In genomic region chr3:117874028-117874765, GRCh38 we compare ENCODE assay signal across 17 cellular contexts.
DNase-seq lines count a peak whose midpoint lies in the region; ATAC-seq and TF ChIP-seq lines count a peak whose summit lies in the region.
"Had no signal": no experiment of that assay in that cellular context is flagged by ENCODE, and none has a peak within 500 bp of the region (broad histone marks: within the 10 kb centered on the region; RNA-seq: fewer than 3 reads in every experiment).

No MANE protein-coding gene starts in this region.

- CTCF ChIA-PET in activated CD4-positive, alpha-beta memory T cell treated with anti-CD3 and anti-CD28 coated beads, Interleukin-2, amount 10 ng/mL, durations not matched to agents 7 days and 5 days (lab: Charles Lee) = no interaction called here

- ATAC-seq in GM23338 = peak; percentile 42; the same call in 2 of the 3 replicates
- ATAC-seq in HG03097 (IDR thresholded peaks at IDR 0.05; ENCODE audit: low FRiP score, unreplicated experiment) = no peak
- ATAC-seq: lower lobe of right lung, natural killer cell, T-cell had no signal

- H4K20me1 ChIP-seq in GM23338 (replicated peaks; ENCODE audit: insufficient read depth) = no peaks in the 10 kb centered on the region
- H4K20me1 ChIP-seq: BLaER1 had no signal

- no peaks in the 10 kb centered on the region for H3F3A ChIP-seq in GM23338 (replicated peaks; ENCODE audit: low read depth)

- H3K27ac Mint-ChIP-seq in GM23338 (no peak overlapping the region), brain (peak overlapping the region in 4 of 5 experiments; percentile 57 to 87 (median 80)), osteocyte (ENCODE audit: unreplicated experiment) (peak overlapping the region; percentile 8)
- no peak overlapping the region for H3K27ac Mint-ChIP-seq in activated CD4-positive, alpha-beta memory T cell treated with anti-CD3 and anti-CD28 coated beads, Interleukin-2, amount 10 ng/mL, durations not matched to agents 7 days and 5 days
- H3K27ac Mint-ChIP-seq in activated CD4-positive, alpha-beta T cell treated with anti-CD3 and anti-CD28 coated beads, Interleukin-2, amount 10 ng/mL, durations not matched to agents 24 days and 14 days = no peak overlapping the region
- H3K27ac Mint-ChIP-seq: immature natural killer cell, natural killer cell, T-cell had no signal

- H3K27me3 Mint-ChIP-seq in GM23338 (ENCODE audit: insufficient read depth, low read depth, poor library complexity) (no peaks in the 10 kb centered on the region), brain (no peaks in the 10 kb centered on the region), osteocyte (ENCODE audit: unreplicated experiment) (no peaks in the 10 kb centered on the region)
- H3K27me3 Mint-ChIP-seq in activated CD4-positive, alpha-beta memory T cell treated with anti-CD3 and anti-CD28 coated beads, Interleukin-2, amount 10 ng/mL, durations not matched to agents 7 days and 5 days = no peaks in the 10 kb centered on the region
- H3K27me3 Mint-ChIP-seq in activated CD4-positive, alpha-beta T cell treated with anti-CD3 and anti-CD28 coated beads, Interleukin-2, amount 10 ng/mL, durations not matched to agents 24 days and 14 days = no peaks in the 10 kb centered on the region
- H3K27me3 Mint-ChIP-seq: T-cell had no signal

- H3K36me3 Mint-ChIP-seq in GM23338 (ENCODE audit: low read depth) (no peaks in the 10 kb centered on the region), brain (no peaks in the 10 kb centered on the region), osteocyte (ENCODE audit: unreplicated experiment) (no peaks in the 10 kb centered on the region)
- no peaks in the 10 kb centered on the region for H3K36me3 Mint-ChIP-seq in activated CD4-positive, alpha-beta memory T cell treated with anti-CD3 and anti-CD28 coated beads, Interleukin-2, amount 10 ng/mL, durations not matched to agents 7 days and 5 days (ENCODE audit: low read depth)
- no peaks in the 10 kb centered on the region for H3K36me3 Mint-ChIP-seq in activated CD4-positive, alpha-beta T cell treated with anti-CD3 and anti-CD28 coated beads, Interleukin-2, amount 10 ng/mL, durations not matched to agents 24 days and 14 days (ENCODE audit: low read depth)
- H3K36me3 Mint-ChIP-seq: natural killer cell, T-cell had no signal

- no peaks in the 10 kb centered on the region for H3K4me1 ChIP-seq in GM23338 (ENCODE audit: insufficient read depth)
- H3K4me1 ChIP-seq: BLaER1, lower lobe of right lung had no signal

- POLR2A ChIA-PET in activated CD4-positive, alpha-beta memory T cell treated with anti-CD3 and anti-CD28 coated beads, Interleukin-2, amount 10 ng/mL, durations not matched to agents 7 days and 5 days (lab: Charles Lee) = no interaction called here

- intact Hi-C loops in activated CD4-positive, alpha-beta T cell treated with anti-CD3 and anti-CD28 coated beads, Interleukin-2, amount 10 ng/mL, durations not matched to agents 24 days and 14 days (cut with micrococcal nuclease) = no loop called here

- H3K4me1 Mint-ChIP-seq in GM23338 (peaks cover 8% of the 10 kb centered on the region), brain (peaks cover 35% of the 10 kb centered on the region), osteocyte (ENCODE audit: unreplicated experiment) (peaks cover 31% of the 10 kb centered on the region)
- no peaks in the 10 kb centered on the region for H3K4me1 Mint-ChIP-seq in activated CD4-positive, alpha-beta memory T cell treated with anti-CD3 and anti-CD28 coated beads, Interleukin-2, amount 10 ng/mL, durations not matched to agents 7 days and 5 days
- H3K4me1 Mint-ChIP-seq in activated CD4-positive, alpha-beta T cell treated with anti-CD3 and anti-CD28 coated beads, Interleukin-2, amount 10 ng/mL, durations not matched to agents 24 days and 14 days = no peaks in the 10 kb centered on the region
- H3K4me1 Mint-ChIP-seq: immature natural killer cell, natural killer cell, T-cell had no signal

- H3K79me2 ChIP-seq in GM23338 (replicated peaks; ENCODE audit: insufficient read depth) = no peaks in the 10 kb centered on the region

- H3K9me3 Mint-ChIP-seq in GM23338 = no peaks in the 10 kb centered on the region
- H3K9me3 Mint-ChIP-seq in brain = peaks cover 0 to 4% (median 0%) of the 10 kb centered on the region in 5 experiments
- H3K9me3 Mint-ChIP-seq in osteocyte (ENCODE audit: unreplicated experiment) = no peaks in the 10 kb centered on the region
- H3K9me3 Mint-ChIP-seq in activated CD4-positive, alpha-beta memory T cell treated with anti-CD3 and anti-CD28 coated beads, Interleukin-2, amount 10 ng/mL, durations not matched to agents 7 days and 5 days = no peaks in the 10 kb centered on the region
- no peaks in the 10 kb centered on the region for H3K9me3 Mint-ChIP-seq in activated CD4-positive, alpha-beta T cell treated with anti-CD3 and anti-CD28 coated beads, Interleukin-2, amount 10 ng/mL, durations not matched to agents 24 days and 14 days

- DNase-seq in GM23338 (ENCODE audit: low spot score) (no peak), NCI-H1105 treated with DMSO at 0.1 percent for 48 hours (lab: John Stamatoyannopoulos, UW) (peak; percentile 99), osteocyte (ENCODE audit: extremely low spot score, unreplicated experiment) (no peak), midbrain (lab: John Stamatoyannopoulos, UW) (no peak)
- no peak for DNase-seq in activated CD4-positive, alpha-beta memory T cell treated with anti-CD3 and anti-CD28 coated beads, Interleukin-2, amount 10 ng/mL, durations not matched to agents 7 days and 5 days
- no peak for DNase-seq in activated CD4-positive, alpha-beta T cell treated with anti-CD3 and anti-CD28 coated beads, Interleukin-2, amount 10 ng/mL, durations not matched to agents 24 days and 14 days
- DNase-seq: activated naive CD4-positive, alpha-beta T cell; effector memory CD4-positive, alpha-beta T cell; GM23248; immature natural killer cell; lower lobe of right lung; natural killer cell; NCI-H1436; T-cell had no signal

- H3K9me2 ChIP-seq in GM23338 (ENCODE audit: insufficient read depth) = no peaks in the 10 kb centered on the region

- H3K27ac ChIP-seq in GM23338 (ENCODE audit: low read depth) = no peak overlapping the region
- H3K27ac ChIP-seq: BLaER1, GM23248, lower lobe of right lung had no signal

- no peak overlapping the region for H2AFZ ChIP-seq in GM23338
- H2AFZ ChIP-seq: GM23248 had no signal

- no peaks in the 10 kb centered on the region for H3K36me3 ChIP-seq in GM23338 (ENCODE audit: insufficient read depth)
- H3K36me3 ChIP-seq: BLaER1, lower lobe of right lung had no signal

- H3K4me3 Mint-ChIP-seq in GM23338 (no peak overlapping the region), brain (peak overlapping the region in 2 of 5 experiments; percentile 11 to 59), osteocyte (ENCODE audit: unreplicated experiment) (no peak overlapping the region)
- H3K4me3 Mint-ChIP-seq in activated CD4-positive, alpha-beta memory T cell treated with anti-CD3 and anti-CD28 coated beads, Interleukin-2, amount 10 ng/mL, durations not matched to agents 7 days and 5 days = no peak overlapping the region
- no peak overlapping the region for H3K4me3 Mint-ChIP-seq in activated CD4-positive, alpha-beta T cell treated with anti-CD3 and anti-CD28 coated beads, Interleukin-2, amount 10 ng/mL, durations not matched to agents 24 days and 14 days
- H3K4me3 Mint-ChIP-seq: immature natural killer cell, natural killer cell, T-cell had no signal

- no peak for TF ChIP-seq CTCF in GM23338 (conservative IDR thresholded peaks at IDR 0.05; ENCODE audit: low read depth in 2 of 2)
- TF ChIP-seq CTCF in brain (conservative IDR thresholded peaks at IDR 0.05) = no peak
- TF ChIP-seq CTCF in osteocyte (IDR thresholded peaks at IDR 0.05) = no peak

- H3K4me3 ChIP-seq in GM23338 = no peak overlapping the region
- H3K4me3 ChIP-seq: BLaER1, GM23248, lower lobe of right lung had no signal

- no peak overlapping the region for H3K4me2 ChIP-seq in GM23338
- H3K4me2 ChIP-seq: BLaER1 had no signal

- H3K27me3 ChIP-seq in GM23338 (ENCODE audit: insufficient read depth) = no peaks in the 10 kb centered on the region
- H3K27me3 ChIP-seq: BLaER1 had no signal

TF ChIP-seq in GM23338, 12 proteins besides CTCF, POLR2A, EP300 and RAD21 (continues in another document):
- TF ChIP-seq JUNB (IDR thresholded peaks at IDR 0.05; ENCODE audit: unreplicated experiment) = no peak
- TF ChIP-seq, protein P1, sequence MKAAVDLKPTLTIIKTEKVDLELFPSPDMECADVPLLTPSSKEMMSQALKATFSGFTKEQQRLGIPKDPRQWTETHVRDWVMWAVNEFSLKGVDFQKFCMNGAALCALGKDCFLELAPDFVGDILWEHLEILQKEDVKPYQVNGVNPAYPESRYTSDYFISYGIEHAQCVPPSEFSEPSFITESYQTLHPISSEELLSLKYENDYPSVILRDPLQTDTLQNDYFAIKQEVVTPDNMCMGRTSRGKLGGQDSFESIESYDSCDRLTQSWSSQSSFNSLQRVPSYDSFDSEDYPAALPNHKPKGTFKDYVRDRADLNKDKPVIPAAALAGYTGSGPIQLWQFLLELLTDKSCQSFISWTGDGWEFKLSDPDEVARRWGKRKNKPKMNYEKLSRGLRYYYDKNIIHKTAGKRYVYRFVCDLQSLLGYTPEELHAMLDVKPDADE (IDR thresholded peaks at IDR 0.05) = no peak
- TF ChIP-seq ZNF331 (CRISPR knock-in tag; IDR thresholded peaks at IDR 0.05; ENCODE audit: low read depth) = no peak
- TF ChIP-seq ZNF114 (CRISPR knock-in tag; IDR thresholded peaks at IDR 0.05) = no peak

Comparison
In these comparisons a context has a peak if more than half of its experiments do, and no peak if none do; other contexts are left out.
1. H3K27ac Mint-ChIP-seq: peak in brain (4 of 5) and osteocyte (single experiment); none in GM23338 (single experiment), activated CD4-positive, alpha-beta memory T cell treated with anti-CD3 and anti-CD28 coated beads, Interleukin-2, amount 10 ng/mL, durations not matched to agents 7 days and 5 days (single experiment) and activated CD4-positive, alpha-beta T cell treated with anti-CD3 and anti-CD28 coated beads, Interleukin-2, amount 10 ng/mL, durations not matched to agents 24 days and 14 days (single experiment).